Comparison of ENCODE assay signal across 20 cellular contexts in genomic region chr3:10993729-10994065, GRCh38. TPM values are rescaled to one million over a fixed set of nuclear protein-coding genes. Genes with fewer than 3 reads are reported as not detected.
DNase-seq lines count a peak whose midpoint lies in the region; ATAC-seq, FAIRE-seq and TF ChIP-seq lines count a peak whose summit lies in the region.
"Had no signal": no experiment of that assay in that cellular context is flagged by ENCODE, and none has a peak within 500 bp of the region (broad histone marks: within the 10 kb centered on the region; RNA-seq: fewer than 3 reads in every experiment).

No MANE protein-coding gene starts in this region.

- no peak overlapping the region for H2BK15ac ChIP-seq in H9 (ENCODE audit: low read depth, low read length)
- H2BK15ac ChIP-seq in H1 (ENCODE audit: low read length) = no peak overlapping the region

- no peak overlapping the region for H3K27ac Mint-ChIP-seq in H9
- H3K27ac Mint-ChIP-seq: activated CD4-positive, alpha-beta memory T cell treated with anti-CD3 and anti-CD28 coated beads, Interleukin-2, amount 10 ng/mL, durations not matched to agents 7 days and 5 days; activated naive CD8-positive, alpha-beta T cell treated with anti-CD3 and anti-CD28 coated beads, Interleukin-2, amount 10 ng/mL, durations not matched to agents 7 days and 5 days; progenitor cell of endocrine pancreas; stimulated activated naive CD8-positive, alpha-beta T cell treated with anti-CD3 and anti-CD28 coated beads, Interleukin-15, Interleukin-2, amounts not matched to agents 100 ng/mL and 50 ng/mL, for 24 hours had no signal

- H3K18ac ChIP-seq in H9 (ENCODE audit: insufficient read length, low read depth, low read length) (no peak overlapping the region), H1 (ENCODE audit: extremely low read depth, low read length) (no peak overlapping the region)

- DNase-seq in H9 (no peak), H1 (ENCODE audit: low read depth in 1 of 2, low spot score in 2 of 2) (no peak), right lobe of liver (no peak), gastrocnemius medialis (no peak), smooth muscle cell (lab: John Stamatoyannopoulos, UW; ENCODE audit: unreplicated experiment) (no peak), NCI-H82 treated with DMSO at 0.1 percent for 48 hours (lab: John Stamatoyannopoulos, UW; ENCODE audit: unreplicated experiment) (no peak)
- DNase-seq: activated CD4-positive, alpha-beta memory T cell treated with anti-CD3 and anti-CD28 coated beads, Interleukin-2, amount 10 ng/mL, durations not matched to agents 7 days and 5 days; activated naive CD8-positive, alpha-beta T cell treated with anti-CD3 and anti-CD28 coated beads, Interleukin-2, amount 10 ng/mL, durations not matched to agents 7 days and 5 days; activated T-cell treated with anti-CD3 and anti-CD28 coated beads, Interleukin-2, amount 50 U/mL, for 48 hours; central memory CD4-positive, alpha-beta T cell; foreskin melanocyte; mucosa of descending colon; NCI-H146; NCI-H446; WERI-Rb-1 had no signal

- no peak overlapping the region for H3K14ac ChIP-seq in H9 (ENCODE audit: insufficient read depth, low read length)
- no peak overlapping the region for H3K14ac ChIP-seq in H1 (ENCODE audit: insufficient read length)

- no peaks in the 10 kb centered on the region; a peak in 1 of 7 replicates for H3K36me3 Mint-ChIP-seq in H9 (ENCODE audit: insufficient read depth in 1 of 3, low read depth in 3 of 3)
- H3K36me3 Mint-ChIP-seq: activated naive CD8-positive, alpha-beta T cell treated with anti-CD3 and anti-CD28 coated beads, Interleukin-2, amount 10 ng/mL, durations not matched to agents 7 days and 5 days had no signal

- H3K56ac ChIP-seq in H9 (ENCODE audit: insufficient read length, low read depth, low read length) (no peak overlapping the region), H1 (replicated peaks; ENCODE audit: insufficient read length, low read depth, low read length) (no peak overlapping the region)

- H3K4me3 ChIP-seq in H1 (ENCODE audit: extremely low read depth in 1 of 4, insufficient read depth in 2 of 4, low read depth in 3 of 4, low read length in 4 of 4) (peak overlapping the region; percentile 52 to 86 (median 71); a peak in 5 of 8 replicates), right lobe of liver (peak overlapping the region; percentile 44 to 82 (median 70)), gastrocnemius medialis (peak overlapping the region; percentile 33 to 40 (median 34)), smooth muscle cell (no peak overlapping the region)
- H3K4me3 ChIP-seq: mucosa of descending colon had no signal

- no peak for ATAC-seq in right lobe of liver
- peak in 1 of 2 donors; percentile 26 for ATAC-seq in gastrocnemius medialis
- no peak for ATAC-seq in esophagus mucosa
- ATAC-seq in GM18858 (IDR thresholded peaks at IDR 0.05; ENCODE audit: unreplicated experiment) = no peak
- ATAC-seq: mucosa of descending colon had no signal

- no peaks in the 10 kb centered on the region; the same call in 1 of the 2 replicates for H3K4me1 ChIP-seq in H9 (ENCODE audit: insufficient read depth, low read length)
- H3K4me1 ChIP-seq in H1 (replicated peaks in 1 of 4; ENCODE audit: control insufficient read depth in 3 of 4, insufficient read depth in 4 of 4, low read length in 3 of 4) = peaks cover 0 to 11% (median 2%) of the 10 kb centered on the region in 4 experiments; a peak in 3 of 7 replicates
- H3K4me1 ChIP-seq in right lobe of liver = peaks cover 0 to 54% (median 27%) of the 10 kb centered on the region in 4 donors
- H3K4me1 ChIP-seq in gastrocnemius medialis = no peaks in the 10 kb centered on the region
- H3K4me1 ChIP-seq in smooth muscle cell (ENCODE audit: low read depth) = no peaks in the 10 kb centered on the region

- no peak overlapping the region for H2AFZ ChIP-seq in H9 (ENCODE audit: low read length)
- no peak overlapping the region for H2AFZ ChIP-seq in H1 (ENCODE audit: low read length)
- no peak overlapping the region for H2AFZ ChIP-seq in smooth muscle cell (ENCODE audit: low read depth)

- H3K23me2 ChIP-seq in H9 (ENCODE audit: insufficient read length, low read depth, low read length, poor library complexity, severe bottlenecking) = peaks cover 5% of the 10 kb centered on the region
- H3K23me2 ChIP-seq in H1 (ENCODE audit: low read depth, low read length) = peaks cover 9% of the 10 kb centered on the region; the same call in 1 of the 2 replicates

- H3K4me1 Mint-ChIP-seq in H9 = peaks cover 11 to 22% of the 10 kb centered on the region in 2 experiments; a peak in 3 of 4 replicates

- no peak for TF ChIP-seq RAD21 in H1 (IDR thresholded peaks at IDR 0.05 in 1 of 2, conservative IDR thresholded peaks at IDR 0.05 in 1 of 2; ENCODE audit: low read depth in 2 of 2, low read length in 2 of 2)

- H4K5ac ChIP-seq in H9 (ENCODE audit: insufficient read length, low read depth, low read length) = no peak overlapping the region
- H4K5ac ChIP-seq in H1 (ENCODE audit: insufficient read length, low read depth, low read length) = no peak overlapping the region

- no peak for TF ChIP-seq EP300 in H1 (IDR thresholded peaks at IDR 0.05; ENCODE audit: borderline replicate concordance in 1 of 2, low read depth in 2 of 2, low read length in 2 of 2)

- no peaks in the 10 kb centered on the region for H3K36me3 ChIP-seq in H1 (ENCODE audit: control insufficient read depth in 2 of 4, insufficient read depth in 4 of 4, low read length in 3 of 4)
- no peaks in the 10 kb centered on the region for H3K36me3 ChIP-seq in right lobe of liver
- H3K36me3 ChIP-seq in gastrocnemius medialis = no peaks in the 10 kb centered on the region
- no peaks in the 10 kb centered on the region for H3K36me3 ChIP-seq in smooth muscle cell (ENCODE audit: low read depth)
- H3K36me3 ChIP-seq: WERI-Rb-1 had no signal

- no peaks in the 10 kb centered on the region for H4K20me1 ChIP-seq in H9 (ENCODE audit: control insufficient read depth, insufficient read depth, insufficient read length)
- no peaks in the 10 kb centered on the region for H4K20me1 ChIP-seq in H1 (replicated peaks in 1 of 2; ENCODE audit: control insufficient read depth in 1 of 2, insufficient read depth in 2 of 2, low read length in 2 of 2)
- H4K20me1 ChIP-seq in smooth muscle cell (ENCODE audit: low read depth) = no peaks in the 10 kb centered on the region

- H2BK5ac ChIP-seq in H9 (ENCODE audit: insufficient read length, low read length) = no peak overlapping the region
- H2BK5ac ChIP-seq in H1 (ENCODE audit: low read depth, low read length) = no peak overlapping the region

- WGBS in H9 (ENCODE audit: extremely low coverage, insufficient read length, low lambda C conversion rate) = no CpG with 5 or more reads among the region's 9 CpGs
- 25% methylated on average over 6 of the region's 9 CpGs; no CpG with 5 or more reads in 1 of the 2 experiments for WGBS in H1 (ENCODE audit: extremely low coverage in 1 of 2, insufficient coverage in 1 of 2, insufficient read length in 1 of 2, insufficient replicate concordance in 2 of 2, low coverage in 1 of 2, low lambda C conversion rate in 2 of 2, missing lambda C conversion rate in 1 of 2), 2 experiments
- 8% methylated on average over 8 of the region's 9 CpGs for WGBS in right lobe of liver (ENCODE audit: insufficient coverage, low coverage, low lambda C conversion rate, missing lambda C conversion rate)
- 21% methylated on average over 9 of the region's 9 CpGs for WGBS in smooth muscle cell (ENCODE audit: low lambda C conversion rate)

- H4K91ac ChIP-seq in H9 (ENCODE audit: insufficient read length, low read depth, low read length) = no peak overlapping the region
- no peak overlapping the region for H4K91ac ChIP-seq in H1 (replicated peaks; ENCODE audit: insufficient read length, low read length)

- H3K4me3 Mint-ChIP-seq in H9 = peak overlapping the region; percentile 54 to 79
- H3K4me3 Mint-ChIP-seq: activated CD4-positive, alpha-beta memory T cell treated with anti-CD3 and anti-CD28 coated beads, Interleukin-2, amount 10 ng/mL, durations not matched to agents 7 days and 5 days; activated naive CD8-positive, alpha-beta T cell treated with anti-CD3 and anti-CD28 coated beads, Interleukin-2, amount 10 ng/mL, durations not matched to agents 7 days and 5 days; stimulated activated naive CD8-positive, alpha-beta T cell treated with anti-CD3 and anti-CD28 coated beads, Interleukin-15, Interleukin-2, amounts not matched to agents 100 ng/mL and 50 ng/mL, for 24 hours had no signal

- POLR2A ChIA-PET in H1 (lab: Charles Lee; ENCODE audit: partially characterized antibody) = no interaction called here

- H2BK12ac ChIP-seq in H9 (ENCODE audit: insufficient read length, low read depth, low read length) (no peak overlapping the region), H1 (ENCODE audit: low read depth, low read length) (no peak overlapping the region)

- H3K4ac ChIP-seq in H9 (ENCODE audit: low read depth, low read length) (no peak overlapping the region), H1 (replicated peaks; ENCODE audit: insufficient read length, low read depth, low read length) (no peak overlapping the region)

- H3K27ac ChIP-seq in H9 (ENCODE audit: insufficient read length, low read depth, low read length) (no peak overlapping the region), H1 (ENCODE audit: low read depth, low read length) (no peak overlapping the region), right lobe of liver (peak overlapping the region in 2 of 3 donors; percentile 65 to 86), gastrocnemius medialis (peak overlapping the region in 1 of 4 donors; percentile 33), smooth muscle cell (ENCODE audit: low read depth) (no peak overlapping the region)
- H3K27ac ChIP-seq: WERI-Rb-1 had no signal

- no peak for TF ChIP-seq POLR2A in H1 (IDR thresholded peaks at IDR 0.05; ENCODE audit: control extremely low read depth in 1 of 2, low read depth in 2 of 2, low read length in 2 of 2)
- no peak for TF ChIP-seq POLR2A in right lobe of liver (IDR thresholded peaks at IDR 0.05)
- no peak for TF ChIP-seq POLR2A in gastrocnemius medialis (IDR thresholded peaks at IDR 0.05)

- H3K9me3 Mint-ChIP-seq in H9 = no peaks in the 10 kb centered on the region; a peak in 1 of 5 replicates
- H3K9me3 Mint-ChIP-seq: activated CD4-positive, alpha-beta memory T cell treated with anti-CD3 and anti-CD28 coated beads, Interleukin-2, amount 10 ng/mL, durations not matched to agents 7 days and 5 days; activated naive CD8-positive, alpha-beta T cell treated with anti-CD3 and anti-CD28 coated beads, Interleukin-2, amount 10 ng/mL, durations not matched to agents 7 days and 5 days; stimulated activated naive CD8-positive, alpha-beta T cell treated with anti-CD3 and anti-CD28 coated beads, Interleukin-15, Interleukin-2, amounts not matched to agents 100 ng/mL and 50 ng/mL, for 24 hours had no signal

- in situ Hi-C loops in gastrocnemius medialis (cut with MboI; ENCODE audit: low sequenced_read_pairs in 4 of 4) = no loop called here

- H3K79me1 ChIP-seq in H9 (ENCODE audit: insufficient read depth, low read depth, low read length, poor library complexity, severe bottlenecking) = no peaks in the 10 kb centered on the region
- no peaks in the 10 kb centered on the region for H3K79me1 ChIP-seq in H1 (ENCODE audit: low read depth, low read length)

- H3K27me3 ChIP-seq in H9 (ENCODE audit: insufficient read depth, low read length) (peaks cover 26% of the 10 kb centered on the region; the same call in 1 of the 2 replicates), H1 (replicated peaks in 1 of 4; ENCODE audit: control insufficient read depth in 3 of 4, extremely low read depth in 1 of 4, insufficient read depth in 3 of 4, low read length in 3 of 4) (peaks cover 20 to 41% (median 39%) of the 10 kb centered on the region in 4 experiments), right lobe of liver (no peaks in the 10 kb centered on the region), gastrocnemius medialis (peaks cover 36 to 43% (median 42%) of the 10 kb centered on the region in 3 donors), smooth muscle cell (ENCODE audit: low read depth) (peaks cover 89% of the 10 kb centered on the region)

- H3K9ac ChIP-seq in H9 (ENCODE audit: extremely low read depth, insufficient read length, low read length) (no peak overlapping the region), H1 (replicated peaks in 1 of 4; ENCODE audit: extremely low read depth in 1 of 4, low read depth in 3 of 4, low read length in 3 of 4) (no peak overlapping the region), smooth muscle cell (ENCODE audit: low read depth) (no peak overlapping the region)

- H3F3A ChIP-seq in smooth muscle cell (ENCODE audit: low read depth) = no peaks in the 10 kb centered on the region

- H2BK20ac ChIP-seq in H9 (ENCODE audit: low read depth, low read length, poor library complexity, severe bottlenecking) (no peak overlapping the region), H1 (ENCODE audit: low read length) (no peak overlapping the region)

- H3K9me3 ChIP-seq in H9 (ENCODE audit: control insufficient read depth, low read depth, low read length) = no peaks in the 10 kb centered on the region
- H3K9me3 ChIP-seq in H1 (ENCODE audit: insufficient read depth in 2 of 2, low read depth in 1 of 2, low read length in 1 of 2) = no peaks in the 10 kb centered on the region
- H3K9me3 ChIP-seq in right lobe of liver = no peaks in the 10 kb centered on the region
- H3K9me3 ChIP-seq in gastrocnemius medialis = no peaks in the 10 kb centered on the region
- no peaks in the 10 kb centered on the region for H3K9me3 ChIP-seq in smooth muscle cell (replicated peaks; ENCODE audit: low read depth)
- H3K9me3 ChIP-seq: mucosa of descending colon had no signal

- H3K79me2 ChIP-seq in H9 (ENCODE audit: insufficient read depth, low read length) (no peaks in the 10 kb centered on the region), H1 (ENCODE audit: control insufficient read depth in 1 of 2, insufficient read depth in 2 of 2, low read length in 2 of 2) (no peaks in the 10 kb centered on the region), smooth muscle cell (ENCODE audit: low read depth) (no peaks in the 10 kb centered on the region)

- intact Hi-C loops in right lobe of liver (cut with DNase I) = no loop called here
- intact Hi-C loops in gastrocnemius medialis (cut with DNase I; ENCODE audit: low total_unique reads) = no loop called here

- FAIRE-seq in H1 (lab: Jason Lieb, UNC) = no peak
- FAIRE-seq: islet of Langerhans had no signal

- H3K4me2 ChIP-seq in H9 (ENCODE audit: insufficient read depth, insufficient read length, low read length) (peak overlapping the region; percentile 43), H1 (ENCODE audit: insufficient read depth in 1 of 2, low read depth in 2 of 2, low read length in 2 of 2) (peak overlapping the region; percentile 85 to 87), smooth muscle cell (no peak overlapping the region)

- H3K27me3 Mint-ChIP-seq in H9 (ENCODE audit: low read depth) = peaks cover 94% of the 10 kb centered on the region

- H4K8ac ChIP-seq in H9 (replicated peaks; ENCODE audit: insufficient read length, low read depth, low read length) = no peak overlapping the region
- no peak overlapping the region for H4K8ac ChIP-seq in H1 (ENCODE audit: extremely low read depth, insufficient read depth, low read length)

- CTCF ChIA-PET in H1 (lab: Charles Lee; ENCODE audit: partially characterized antibody) = interaction anchor here (1.1 to 13.4 kb wide), 15 partner anchors 8 to 102 kb away, joined by 3 to 100 read pairs (median 7); no protein-coding TSS in a partner anchor

- no peak overlapping the region for H2BK120ac ChIP-seq in H9 (ENCODE audit: low read depth, low read length, poor library complexity, severe bottlenecking)
- no peak overlapping the region for H2BK120ac ChIP-seq in H1 (replicated peaks; ENCODE audit: low read depth, low read length)

- no peak for TF ChIP-seq CTCF in H9 (conservative IDR thresholded peaks at IDR 0.05)
- TF ChIP-seq CTCF in H1 (IDR thresholded peaks at IDR 0.05; ENCODE audit: control extremely low read depth in 1 of 3, insufficient read depth in 1 of 3, low read depth in 1 of 3, low read length in 3 of 3) = no peak
- TF ChIP-seq CTCF in right lobe of liver (IDR thresholded peaks at IDR 0.05) = no peak
- no peak for TF ChIP-seq CTCF in gastrocnemius medialis (IDR thresholded peaks at IDR 0.05 in 4 of 5, conservative IDR thresholded peaks at IDR 0.05 in 1 of 5)
- no peak for TF ChIP-seq CTCF in smooth muscle cell (IDR thresholded peaks at IDR 0.05; ENCODE audit: borderline replicate concordance, insufficient read depth, poor library complexity, severe bottlenecking)

- H3T11ph ChIP-seq in H9 (ENCODE audit: low read length) = no peak overlapping the region

- H3K23ac ChIP-seq in H9 (ENCODE audit: insufficient read length, low read depth, low read length) (no peak overlapping the region), H1 (ENCODE audit: insufficient read length) (no peak overlapping the region)

- no peak overlapping the region for H2AK5ac ChIP-seq in H9 (ENCODE audit: insufficient read length, low read length)
- no peak overlapping the region for H2AK5ac ChIP-seq in H1 (ENCODE audit: low read depth, low read length)

RNA-seq across cellular contexts. Expression of gene SLC6A1, which starts 1.1 kb away (rescaled TPM):
- total RNA-seq in H9 (2021) = 0.09 TPM in 1 of 2 replicates, not detected in the other
- 0.30 and 0.31 TPM in 2 replicates for total RNA-seq in H1 (2021; fragmentation: NEBNext Ultra II Directional; extraction: Animal tissue kit (Norgen Biotek cat#: 25700))
- polyA plus RNA-seq in H1 (2011; rRNA removed) = 0.35 and 0.63 TPM in 2 replicates
- polyA plus RNA-seq in H1 (2011; cell fraction: cytosol; rRNA removed) = 0.50 TPM
- polyA plus RNA-seq in H1 (2011; cell fraction: nucleus; rRNA removed) = 1.00 TPM
- 0.22 to 0.61 TPM (median 0.41 TPM) in 4 replicates for polyA plus RNA-seq in H1 (2012, experiment 1 of 2)
- polyA plus RNA-seq in H1 (2012, experiment 2 of 2) = 0.22 TPM
- 0.24 TPM for polyA plus RNA-seq in H1 (2013, experiment 1 of 2)
- 0.26 TPM for polyA plus RNA-seq in H1 (2013, experiment 2 of 2)
- polyA minus RNA-seq in H1 (2011; rRNA and poly(A)+ RNA removed) = 0.44 and 1.2 TPM in 2 replicates
- 0.51 TPM for polyA minus RNA-seq in H1 (2011; cell fraction: cytosol; rRNA and poly(A)+ RNA removed)
- 0.50 TPM for polyA minus RNA-seq in H1 (2011; cell fraction: nucleus; rRNA and poly(A)+ RNA removed)
- 10 to 100 TPM; 14.5 to 70.1 (median 37.3) TPM for total RNA-seq in right lobe of liver
- total RNA-seq in gastrocnemius medialis = under 1 TPM; 0.23 to 0.36 (median 0.31) TPM
- total RNA-seq in smooth muscle cell = 0.40 TPM in 2 replicates
- polyA plus RNA-seq in smooth muscle cell = 0.26 TPM in 1 of 2 replicates, not detected in the other
- total RNA-seq in esophagus mucosa = 6.3 TPM
- total RNA-seq: activated CD4-positive, alpha-beta memory T cell treated with anti-CD3 and anti-CD28 coated beads, Interleukin-2, amount 10 ng/mL, durations not matched to agents 7 days and 5 days; activated naive CD8-positive, alpha-beta T cell treated with anti-CD3 and anti-CD28 coated beads, Interleukin-2, amount 10 ng/mL, durations not matched to agents 7 days and 5 days; progenitor cell of endocrine pancreas had no signal

Comparison
In these comparisons a context has a peak if more than half of its experiments do, and no peak if none do; other contexts are left out.
1. H3K27ac ChIP-seq: peak in right lobe of liver (2 of 3); none in H9 (single experiment), H1 (single experiment) and smooth muscle cell (single experiment).